10 cellular contexts compared by ENCODE assay signal in the genomic region with DNA sequence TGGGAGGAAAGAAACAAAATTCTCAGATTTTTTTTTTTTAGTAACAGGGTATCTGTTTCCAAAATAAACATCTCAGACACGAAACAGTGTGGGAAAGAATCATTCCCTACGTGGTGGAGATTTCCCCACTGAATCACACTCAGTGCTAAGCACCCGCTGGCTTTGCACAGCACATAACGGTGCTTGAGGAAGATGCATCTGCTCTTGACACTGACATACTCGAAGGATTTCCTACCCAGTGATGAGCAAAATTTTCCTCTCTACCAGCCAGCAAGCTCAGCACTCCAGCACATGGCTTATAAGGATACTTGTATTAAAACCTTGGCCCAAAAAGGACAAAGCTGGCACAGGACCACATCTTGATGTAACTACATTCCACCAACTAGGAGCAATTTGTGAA. TPM values are rescaled to one million over a fixed set of nuclear protein-coding genes. Genes with fewer than 3 reads are reported as not detected.
DNase-seq lines count a peak whose midpoint lies in the region; ATAC-seq and TF ChIP-seq lines count a peak whose summit lies in the region.
"Had no signal": no experiment of that assay in that cellular context is flagged by ENCODE, and none has a peak within 500 bp of the region (broad histone marks: within the 10 kb centered on the region; RNA-seq: fewer than 3 reads in every experiment).

No MANE protein-coding gene starts in this region.

- no peaks in the 10 kb centered on the region for H3K9me3 Mint-ChIP-seq in activated naive CD8-positive, alpha-beta T cell treated with anti-CD3 and anti-CD28 coated beads, Interleukin-2, amount 50 U/mL, for 24 hours

- peak overlapping the region; percentile 45 for H3K27ac Mint-ChIP-seq in activated naive CD8-positive, alpha-beta T cell treated with anti-CD3 and anti-CD28 coated beads, Interleukin-2, amount 50 U/mL, for 24 hours

- H3K9me3 ChIP-seq in left ventricle myocardium inferior (replicated peaks) (no peaks in the 10 kb centered on the region), skeletal muscle tissue (ENCODE audit: control insufficient read depth in 3 of 3, low read length in 3 of 3) (no peaks in the 10 kb centered on the region)

- intact Hi-C loops in left ventricle myocardium inferior (cut with micrococcal nuclease), result no loop called here

- no peak overlapping the region for H3K4me3 Mint-ChIP-seq in activated naive CD8-positive, alpha-beta T cell treated with anti-CD3 and anti-CD28 coated beads, Interleukin-2, amount 50 U/mL, for 24 hours

- peak; percentile 79 for ATAC-seq in activated naive CD8-positive, alpha-beta T cell treated with anti-CD3 and anti-CD28 coated beads, Interleukin-2, amount 50 U/mL, for 24 hours
- ATAC-seq in GM18498 (IDR thresholded peaks at IDR 0.05; ENCODE audit: unreplicated experiment), result no peak
- no peak for ATAC-seq in HG02610 (IDR thresholded peaks at IDR 0.05; ENCODE audit: unreplicated experiment)

- peaks cover 27% of the 10 kb centered on the region for H3K4me1 Mint-ChIP-seq in activated naive CD8-positive, alpha-beta T cell treated with anti-CD3 and anti-CD28 coated beads, Interleukin-2, amount 50 U/mL, for 24 hours

- H3K4me1 ChIP-seq in left ventricle myocardium inferior (peaks cover 25% of the 10 kb centered on the region), skeletal muscle tissue (ENCODE audit: control insufficient read depth in 3 of 3, insufficient read depth in 3 of 3, low read length in 3 of 3) (peaks cover 7 to 24% (median 12%) of the 10 kb centered on the region in 3 donors)

- H3K9ac ChIP-seq in skeletal muscle tissue (ENCODE audit: low read depth in 1 of 3, low read length in 3 of 3), result no peak overlapping the region

- DNase-seq in GM03348 (ENCODE audit: low spot score), result peak; percentile 88
- DNase-seq in activated naive CD8-positive, alpha-beta T cell treated with anti-CD3 and anti-CD28 coated beads, Interleukin-2, amount 50 U/mL, for 24 hours, result no peak
- no peak for DNase-seq in left ventricle myocardium inferior
- DNase-seq in GM19240 (ENCODE audit: insufficient read length, low spot score), result no peak
- no peak for DNase-seq in midbrain (lab: John Stamatoyannopoulos, UW)
- DNase-seq: activated CD4-positive, alpha-beta T cell treated with anti-CD3 and anti-CD28 coated beads, Interleukin-2, amount 50 U/mL, for 1 hour had no signal

- peaks cover 59% of the 10 kb centered on the region for H3K36me3 ChIP-seq in left ventricle myocardium inferior
- H3K36me3 ChIP-seq in skeletal muscle tissue (ENCODE audit: control insufficient read depth in 3 of 3, insufficient read depth in 3 of 3, low read length in 3 of 3), result peaks cover 13 to 32% (median 30%) of the 10 kb centered on the region in 3 donors

- H3K36me3 Mint-ChIP-seq in activated naive CD8-positive, alpha-beta T cell treated with anti-CD3 and anti-CD28 coated beads, Interleukin-2, amount 50 U/mL, for 24 hours (ENCODE audit: low read depth), result peaks cover 54% of the 10 kb centered on the region

- TF ChIP-seq CTCF in left ventricle myocardium inferior (IDR thresholded peaks at IDR 0.05; ENCODE audit: borderline replicate concordance), result no peak

- H3K27me3 ChIP-seq in left ventricle myocardium inferior (ENCODE audit: low read depth), result no peaks in the 10 kb centered on the region
- no peaks in the 10 kb centered on the region for H3K27me3 ChIP-seq in skeletal muscle tissue (ENCODE audit: control insufficient read depth in 3 of 3, insufficient read depth in 3 of 3, low read length in 3 of 3)
- H3K27me3 ChIP-seq: dorsolateral prefrontal cortex had no signal

- no peaks in the 10 kb centered on the region for H3K27me3 Mint-ChIP-seq in activated naive CD8-positive, alpha-beta T cell treated with anti-CD3 and anti-CD28 coated beads, Interleukin-2, amount 50 U/mL, for 24 hours

- H3K4me3 ChIP-seq in left ventricle myocardium inferior, result no peak overlapping the region
- no peak overlapping the region for H3K4me3 ChIP-seq in skeletal muscle tissue (ENCODE audit: low read length in 3 of 3)
- H3K4me3 ChIP-seq: dorsolateral prefrontal cortex had no signal

- H3K27ac ChIP-seq in left ventricle myocardium inferior (replicated peaks) (peak overlapping the region; percentile 55), skeletal muscle tissue (ENCODE audit: low read depth, low read length) (peak overlapping the region; percentile 75)

RNA-seq across cellular contexts. Expression of a gene that starts 59.1 kb away (rescaled TPM):
- total RNA-seq in left ventricle myocardium inferior (22.9 TPM), skeletal muscle tissue (26.6 TPM)
